ENCODE assay signal across 1 cellular context in the genomic region with DNA sequence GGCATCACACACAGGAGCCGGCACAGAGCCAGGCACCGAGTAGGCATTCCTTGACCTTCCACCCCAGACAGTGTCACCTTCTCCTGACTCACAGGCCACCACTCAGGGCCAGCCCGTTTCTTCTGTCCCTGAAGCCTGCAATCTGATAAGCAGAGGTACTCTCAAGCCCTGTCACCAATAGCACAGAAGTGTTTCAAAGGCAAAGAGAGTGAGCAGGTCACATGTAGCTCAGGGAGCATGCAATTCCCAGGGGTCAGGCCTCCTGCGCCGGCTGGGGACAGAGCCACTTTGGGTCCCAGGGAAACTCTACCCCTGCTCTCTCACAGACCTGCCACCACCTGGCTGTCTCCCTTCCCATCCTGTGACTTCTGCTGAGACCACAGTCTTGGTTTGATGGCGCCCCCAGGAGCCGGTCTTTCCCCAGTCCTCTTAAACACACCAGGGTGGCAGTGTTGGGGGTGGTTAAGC.
TF ChIP-seq lines count a peak whose summit lies in the region.

No MANE protein-coding gene starts in this region.

TF ChIP-seq in HepG2, 621 proteins besides CTCF, POLR2A, EP300 and RAD21 (continued from another document and continues in another):
- TF ChIP-seq ZMAT3 (CRISPR knock-in tag; conservative IDR thresholded peaks at IDR 0.05) (0 out of 2 replicates have a peak, but pooled peaks have one; percentile 51), ZKSCAN5 (CRISPR knock-in tag; IDR thresholded peaks at IDR 0.05) (no peak), ZBTB7A (CRISPR knock-in tag; IDR thresholded peaks at IDR 0.05) (no peak), MAX (IDR thresholded peaks at IDR 0.05) (0 out of 2 replicates have a peak, but pooled peaks have one; percentile 24), ZNF329 (CRISPR knock-in tag; IDR thresholded peaks at IDR 0.05; ENCODE audit: low read depth) (no peak), KAT8 (CRISPR knock-in tag; IDR thresholded peaks at IDR 0.05) (0 out of 2 replicates have a peak, but pooled peaks have one; percentile 22), CEBPZ (IDR thresholded peaks at IDR 0.05; ENCODE audit: low read length) (no peak), NR2C2 (CRISPR knock-in tag; IDR thresholded peaks at IDR 0.05; ENCODE audit: borderline replicate concordance) (peak; percentile 29; the same call in 1 of the 2 replicates), ZNF296 (CRISPR knock-in tag; conservative IDR thresholded peaks at IDR 0.05) (no peak), PLRG1 (conservative IDR thresholded peaks at IDR 0.05) (no peak), MTA1 (CRISPR knock-in tag; IDR thresholded peaks at IDR 0.05; ENCODE audit: borderline replicate concordance) (0 out of 2 replicates have a peak, but pooled peaks have one; percentile 28), SMAD1 (CRISPR knock-in tag; IDR thresholded peaks at IDR 0.05; ENCODE audit: borderline replicate concordance, low read depth) (peak; percentile 53; the same call in 1 of the 2 replicates), ZNF549 (CRISPR knock-in tag; IDR thresholded peaks at IDR 0.05) (no peak), STAG1 (CRISPR knock-in tag; IDR thresholded peaks at IDR 0.05) (peak; percentile 91), MBNL3 (CRISPR knock-in tag; conservative IDR thresholded peaks at IDR 0.05) (no peak), PITX1 (CRISPR knock-in tag; IDR thresholded peaks at IDR 0.05) (0 out of 2 replicates have a peak, but pooled peaks have one; percentile 24), NR2F6 (IDR thresholded peaks at IDR 0.05) (peak; percentile 48; the same call in 1 of the 2 replicates), NR2F6 (CRISPR knock-in tag; IDR thresholded peaks at IDR 0.05) (no peak), ZBTB4 (CRISPR knock-in tag; IDR thresholded peaks at IDR 0.05; ENCODE audit: borderline replicate concordance) (peak; percentile 74; the same call in 1 of the 2 replicates), ZNF484 (CRISPR knock-in tag; IDR thresholded peaks at IDR 0.05; ENCODE audit: borderline replicate concordance, low read depth) (no peak), HOMEZ (CRISPR knock-in tag; IDR thresholded peaks at IDR 0.05; ENCODE audit: low read depth) (no peak), SAP130 (CRISPR knock-in tag; IDR thresholded peaks at IDR 0.05; ENCODE audit: low read depth) (peak; percentile 58; the same call in 1 of the 2 replicates), ZNF224 (CRISPR knock-in tag; IDR thresholded peaks at IDR 0.05) (0 out of 2 replicates have a peak, but pooled peaks have one; percentile 40), HMGXB3 (CRISPR knock-in tag; IDR thresholded peaks at IDR 0.05; ENCODE audit: borderline replicate concordance) (peak; percentile 25; the same call in 1 of the 2 replicates), NR1H2 (CRISPR knock-in tag; IDR thresholded peaks at IDR 0.05; ENCODE audit: borderline replicate concordance, low read depth) (no peak)
- TF ChIP-seq, protein P1, sequence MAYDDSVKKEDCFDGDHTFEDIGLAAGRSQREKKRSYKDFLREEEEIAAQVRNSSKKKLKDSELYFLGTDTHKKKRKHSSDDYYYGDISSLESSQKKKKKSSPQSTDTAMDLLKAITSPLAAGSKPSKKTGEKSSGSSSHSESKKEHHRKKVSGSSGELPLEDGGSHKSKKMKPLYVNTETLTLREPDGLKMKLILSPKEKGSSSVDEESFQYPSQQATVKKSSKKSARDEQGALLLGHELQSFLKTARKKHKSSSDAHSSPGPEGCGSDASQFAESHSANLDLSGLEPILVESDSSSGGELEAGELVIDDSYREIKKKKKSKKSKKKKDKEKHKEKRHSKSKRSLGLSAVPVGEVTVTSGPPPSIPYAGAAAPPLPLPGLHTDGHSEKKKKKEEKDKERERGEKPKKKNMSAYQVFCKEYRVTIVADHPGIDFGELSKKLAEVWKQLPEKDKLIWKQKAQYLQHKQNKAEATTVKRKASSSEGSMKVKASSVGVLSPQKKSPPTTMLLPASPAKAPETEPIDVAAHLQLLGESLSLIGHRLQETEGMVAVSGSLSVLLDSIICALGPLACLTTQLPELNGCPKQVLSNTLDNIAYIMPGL (CRISPR knock-in tag; IDR thresholded peaks at IDR 0.05; ENCODE audit: borderline replicate concordance in 1 of 2, low read depth in 1 of 2) = peak in 1 of 2 experiments; percentile 40; a peak in 2 of 4 replicates
- TF ChIP-seq, protein P2, sequence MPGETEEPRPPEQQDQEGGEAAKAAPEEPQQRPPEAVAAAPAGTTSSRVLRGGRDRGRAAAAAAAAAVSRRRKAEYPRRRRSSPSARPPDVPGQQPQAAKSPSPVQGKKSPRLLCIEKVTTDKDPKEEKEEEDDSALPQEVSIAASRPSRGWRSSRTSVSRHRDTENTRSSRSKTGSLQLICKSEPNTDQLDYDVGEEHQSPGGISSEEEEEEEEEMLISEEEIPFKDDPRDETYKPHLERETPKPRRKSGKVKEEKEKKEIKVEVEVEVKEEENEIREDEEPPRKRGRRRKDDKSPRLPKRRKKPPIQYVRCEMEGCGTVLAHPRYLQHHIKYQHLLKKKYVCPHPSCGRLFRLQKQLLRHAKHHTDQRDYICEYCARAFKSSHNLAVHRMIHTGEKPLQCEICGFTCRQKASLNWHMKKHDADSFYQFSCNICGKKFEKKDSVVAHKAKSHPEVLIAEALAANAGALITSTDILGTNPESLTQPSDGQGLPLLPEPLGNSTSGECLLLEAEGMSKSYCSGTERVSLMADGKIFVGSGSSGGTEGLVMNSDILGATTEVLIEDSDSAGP (CRISPR knock-in tag; IDR thresholded peaks at IDR 0.05; ENCODE audit: borderline replicate concordance) = peak; percentile 63; the same call in 1 of the 2 replicates
- TF ChIP-seq, protein P3, sequence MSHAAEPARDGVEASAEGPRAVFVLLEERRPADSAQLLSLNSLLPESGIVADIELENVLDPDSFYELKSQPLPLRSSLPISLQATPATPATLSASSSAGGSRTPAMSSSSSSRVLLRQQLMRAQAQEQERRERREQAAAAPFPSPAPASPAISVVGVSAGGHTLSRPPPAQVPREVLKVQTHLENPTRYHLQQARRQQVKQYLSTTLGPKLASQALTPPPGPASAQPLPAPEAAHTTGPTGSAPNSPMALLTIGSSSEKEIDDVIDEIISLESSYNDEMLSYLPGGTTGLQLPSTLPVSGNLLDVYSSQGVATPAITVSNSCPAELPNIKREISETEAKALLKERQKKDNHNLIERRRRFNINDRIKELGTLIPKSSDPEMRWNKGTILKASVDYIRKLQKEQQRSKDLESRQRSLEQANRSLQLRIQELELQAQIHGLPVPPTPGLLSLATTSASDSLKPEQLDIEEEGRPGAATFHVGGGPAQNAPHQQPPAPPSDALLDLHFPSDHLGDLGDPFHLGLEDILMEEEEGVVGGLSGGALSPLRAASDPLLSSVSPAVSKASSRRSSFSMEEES (CRISPR knock-in tag; IDR thresholded peaks at IDR 0.05) = peak; percentile 31; the same call in 1 of the 2 replicates
